In genomic region chr20:49724637-49725606, GRCh38 we compare ENCODE assay signal across 9 cellular contexts.
DNase-seq lines count a peak whose midpoint lies in the region; FAIRE-seq lines count a peak whose summit lies in the region.
"Had no signal": no experiment of that assay in that cellular context is flagged by ENCODE, and none has a peak within 500 bp of the region (broad histone marks: within the 10 kb centered on the region; RNA-seq: fewer than 3 reads in every experiment).

No MANE protein-coding gene starts in this region.

- no peak for FAIRE-seq in GM19239 (lab: Jason Lieb, UNC)
- FAIRE-seq: GM18507 had no signal

- no peaks in the 10 kb centered on the region for H3K36me3 ChIP-seq in BLaER1 treated with 17β-estradiol and CSF1 and Interleukin-3, amounts not matched to agents 10 nM and 100 nM
- H3K36me3 ChIP-seq in muscle layer of duodenum (ENCODE audit: control insufficient read depth in 1 of 2, insufficient read depth in 2 of 2, low read length in 2 of 2): no peaks in the 10 kb centered on the region

- peak overlapping the region in 9 of 11 experiments; percentile 35 to 72 (median 57); a peak in 18 of 22 replicates for H3K27ac ChIP-seq in BLaER1 treated with 17β-estradiol and CSF1 and Interleukin-3, amounts not matched to agents 10 nM and 100 nM
- H3K27ac ChIP-seq in muscle layer of duodenum (ENCODE audit: low read length): peak overlapping the region; percentile 4

- H3K9ac ChIP-seq in BLaER1 treated with 17β-estradiol and CSF1 and Interleukin-3, amounts not matched to agents 10 nM and 100 nM: peak overlapping the region in 8 of 11 experiments; percentile 3 to 63 (median 41); a peak in 14 of 22 replicates

- peaks cover 20 to 34% (median 26%) of the 10 kb centered on the region in 10 experiments for H3K4me1 ChIP-seq in BLaER1 treated with 17β-estradiol and CSF1 and Interleukin-3, amounts not matched to agents 10 nM and 100 nM
- no peaks in the 10 kb centered on the region for H3K4me1 ChIP-seq in muscle layer of duodenum (ENCODE audit: control insufficient read depth in 1 of 2, insufficient read depth in 2 of 2, low read length in 2 of 2)

- H3K4me2 ChIP-seq in BLaER1 treated with 17β-estradiol and CSF1 and Interleukin-3, amounts not matched to agents 10 nM and 100 nM: peak overlapping the region; percentile 60 to 88 (median 79)

- no peaks in the 10 kb centered on the region for H4K20me1 ChIP-seq in BLaER1 treated with 17β-estradiol and CSF1 and Interleukin-3, amounts not matched to agents 10 nM and 100 nM

- H3K9me3 ChIP-seq in BLaER1 treated with 17β-estradiol and CSF1 and Interleukin-3, amounts not matched to agents 10 nM and 100 nM (replicated peaks in 1 of 11): peaks cover 0 to 7% (median 3%) of the 10 kb centered on the region in 11 experiments; a peak in 10 of 22 replicates
- H3K9me3 ChIP-seq in muscle layer of duodenum (ENCODE audit: control insufficient read depth in 1 of 2, low read length in 2 of 2): no peaks in the 10 kb centered on the region

- H3K27me3 ChIP-seq in BLaER1 treated with 17β-estradiol and CSF1 and Interleukin-3, amounts not matched to agents 10 nM and 100 nM: no peaks in the 10 kb centered on the region
- no peaks in the 10 kb centered on the region for H3K27me3 ChIP-seq in muscle layer of duodenum (ENCODE audit: low read depth, low read length)

- peak overlapping the region in 6 of 10 experiments; percentile 4 to 53 (median 20); a peak in 11 of 20 replicates for H3K4me3 ChIP-seq in BLaER1 treated with 17β-estradiol and CSF1 and Interleukin-3, amounts not matched to agents 10 nM and 100 nM
- H3K4me3 ChIP-seq in muscle layer of duodenum (ENCODE audit: low read depth in 1 of 2, low read length in 2 of 2): no peak overlapping the region

- DNase-seq in NCI-H226 (peak; percentile 42), epidermal melanocyte (ENCODE audit: insufficient read length, low spot score) (peak; percentile 75), GM19239 (ENCODE audit: insufficient read length, low spot score) (no peak), DMS153 treated with DMSO at 0.1 percent for 48 hours (lab: John Stamatoyannopoulos, UW; ENCODE audit: unreplicated experiment) (no peak), NCI-H1436 treated with DMSO at 0.1 percent for 48 hours (lab: John Stamatoyannopoulos, UW) (no peak)
- DNase-seq in stimulated activated CD4-positive, alpha-beta T cell treated with anti-CD3 and anti-CD28 coated beads, Interleukin-2, amount 100 ng/mL, for 48 hours: no peak

Comparison
In these comparisons a context has a peak if more than half of its experiments do, and no peak if none do; other contexts are left out.
1. H3K4me3 ChIP-seq: peak in BLaER1 treated with 17β-estradiol and CSF1 and Interleukin-3, amounts not matched to agents 10 nM and 100 nM (6 of 10); none in muscle layer of duodenum (0 of 2).
2. DNase-seq: peak in NCI-H226 (single experiment) and epidermal melanocyte (single experiment); none in stimulated activated CD4-positive, alpha-beta T cell treated with anti-CD3 and anti-CD28 coated beads, Interleukin-2, amount 100 ng/mL, for 48 hours (0 of 2), GM19239 (single experiment), DMS153 treated with DMSO at 0.1 percent for 48 hours (single experiment) and NCI-H1436 treated with DMSO at 0.1 percent for 48 hours (single experiment).